ENCODE assay signal across 10 cellular contexts in the genomic region with DNA sequence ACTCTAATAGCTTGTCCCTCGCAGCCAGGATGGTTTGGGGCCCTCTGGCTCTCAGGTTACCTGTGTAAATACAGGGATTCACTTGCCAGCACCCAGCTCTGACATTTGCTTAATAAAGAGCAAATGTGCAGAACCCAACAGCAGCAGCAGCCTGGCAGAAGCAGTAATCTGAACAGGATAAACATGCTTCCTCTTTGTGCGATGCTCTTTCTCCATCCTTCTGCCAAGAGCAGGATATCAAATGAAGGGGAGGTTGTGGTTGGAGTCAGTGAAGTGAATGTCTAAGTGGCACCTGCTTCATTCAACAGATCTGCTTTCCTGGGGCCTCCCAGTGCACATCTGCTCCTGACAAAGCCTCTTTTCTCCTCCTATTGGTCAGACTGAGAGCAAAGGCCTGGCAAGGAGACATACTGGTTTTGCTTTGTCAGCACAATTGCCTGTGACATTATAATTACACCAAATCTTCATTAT.
DNase-seq lines count a peak whose midpoint lies in the region; TF ChIP-seq lines count a peak whose summit lies in the region.
"Had no signal": no experiment of that assay in that cellular context is flagged by ENCODE, and none has a peak within 500 bp of the region (broad histone marks: within the 10 kb centered on the region; RNA-seq: fewer than 3 reads in every experiment).

No MANE protein-coding gene starts in this region.

- no peak overlapping the region for H3K4me3 Mint-ChIP-seq in H9

- no CpG with 5 or more reads among the region's 2 CpGs for WGBS in H9 (ENCODE audit: extremely low coverage, insufficient read length, low lambda C conversion rate)
- 55% methylated on average over 2 of the region's 2 CpGs for WGBS in mammary epithelial cell (ENCODE audit: low coverage, missing lambda C conversion rate)

- H3K79me2 ChIP-seq in H9 (ENCODE audit: insufficient read depth, low read length), result no peaks in the 10 kb centered on the region
- H3K79me2 ChIP-seq in mammary epithelial cell (ENCODE audit: insufficient read depth, low read length), result no peaks in the 10 kb centered on the region

- no peak overlapping the region for H3K18ac ChIP-seq in H9 (ENCODE audit: insufficient read length, low read depth, low read length)

- H3K4me2 ChIP-seq in H9 (ENCODE audit: insufficient read depth, insufficient read length, low read length), result no peak overlapping the region
- H3K4me2 ChIP-seq in mammary epithelial cell (ENCODE audit: insufficient read depth, low read depth, low read length), result no peak overlapping the region

- intact Hi-C loops in mammary epithelial cell (cut with micrococcal nuclease), result no loop called here

- H3K4me3 ChIP-seq in mammary epithelial cell (replicated peaks in 1 of 3; ENCODE audit: insufficient read depth in 1 of 3, low read depth in 2 of 3, low read length in 3 of 3), result no peak overlapping the region
- H3K4me3 ChIP-seq: HAP-1 had no signal

- H3K9me3 ChIP-seq in H9 (ENCODE audit: control insufficient read depth, low read depth, low read length) (no peaks in the 10 kb centered on the region), mammary epithelial cell (replicated peaks; ENCODE audit: insufficient read depth, low read length) (no peaks in the 10 kb centered on the region)
- H3K9me3 ChIP-seq: HAP-1 had no signal

- H3K36me3 ChIP-seq in mammary epithelial cell (ENCODE audit: insufficient read depth, low read length), result no peaks in the 10 kb centered on the region
- H3K36me3 ChIP-seq: HAP-1 had no signal

- no TSS peak for BruUV-seq in mammary epithelial cell (replicated peaks; lab: Mats Ljungman, UMichigan)

- H2AK5ac ChIP-seq in H9 (ENCODE audit: insufficient read length, low read length), result no peak overlapping the region

- H3K4me1 ChIP-seq in H9 (ENCODE audit: insufficient read depth, low read length) (peaks cover 8% of the 10 kb centered on the region), mammary epithelial cell (ENCODE audit: insufficient read depth, low read length) (no peaks in the 10 kb centered on the region)
- H3K4me1 ChIP-seq: HAP-1 had no signal

- H2BK120ac ChIP-seq in H9 (ENCODE audit: low read depth, low read length, poor library complexity, severe bottlenecking), result no peak overlapping the region

- H3K23ac ChIP-seq in H9 (ENCODE audit: insufficient read length, low read depth, low read length), result no peak overlapping the region

- no peak overlapping the region for H2BK20ac ChIP-seq in H9 (ENCODE audit: low read depth, low read length, poor library complexity, severe bottlenecking)

- H3K14ac ChIP-seq in H9 (ENCODE audit: insufficient read depth, low read length), result no peak overlapping the region

- H3K4me1 Mint-ChIP-seq in H9, result peaks cover 41 to 48% of the 10 kb centered on the region in 2 experiments

- H2AFZ ChIP-seq in H9 (ENCODE audit: low read length) (no peak overlapping the region), mammary epithelial cell (ENCODE audit: low read depth, low read length) (no peak overlapping the region)

- DNase-seq in H9 (no peak), NCI-H2029 (lab: John Stamatoyannopoulos, UW) (peak; percentile 98), SK-MEL-5 (ENCODE audit: low read depth, low spot score) (peak; percentile 37), myocyte (ENCODE audit: low read depth) (peak; percentile 77), mammary epithelial cell (no peak), SKM-1 (lab: John Stamatoyannopoulos, UW; ENCODE audit: unreplicated experiment) (no peak)
- no peak for DNase-seq in stimulated activated CD4-positive, alpha-beta T cell treated with anti-CD3 and anti-CD28 coated beads, Interleukin-4, amount 100 ng/mL, for 24 hours
- no peak for DNase-seq in NK-92 treated with Interleukin-12 subunit alpha and Interleukin-12 subunit beta, amount 100 ng/mL, for 24 hours (lab: John Stamatoyannopoulos, UW)

- H3K27me3 ChIP-seq in H9 (ENCODE audit: insufficient read depth, low read length), result no peaks in the 10 kb centered on the region
- H3K27me3 ChIP-seq in mammary epithelial cell (ENCODE audit: insufficient read depth, low read length), result no peaks in the 10 kb centered on the region

- H4K20me1 ChIP-seq in H9 (ENCODE audit: control insufficient read depth, insufficient read depth, insufficient read length) (no peaks in the 10 kb centered on the region), mammary epithelial cell (ENCODE audit: insufficient read depth, low read length) (no peaks in the 10 kb centered on the region)

- TF ChIP-seq CTCF in H9 (conservative IDR thresholded peaks at IDR 0.05) (peak; percentile 19; the same call in 2 of the 3 replicates), mammary epithelial cell (conservative IDR thresholded peaks at IDR 0.05 in 1 of 2, IDR thresholded peaks at IDR 0.05 in 1 of 2; ENCODE audit: extremely low read depth in 1 of 2, insufficient read depth in 1 of 2, low read depth in 1 of 2, low read length in 2 of 2) (no peak)

- no peak overlapping the region for H4K91ac ChIP-seq in H9 (ENCODE audit: insufficient read length, low read depth, low read length)

- H4K8ac ChIP-seq in H9 (replicated peaks; ENCODE audit: insufficient read length, low read depth, low read length), result no peak overlapping the region

- no peak overlapping the region for H4K5ac ChIP-seq in H9 (ENCODE audit: insufficient read length, low read depth, low read length)

- H3K27me3 Mint-ChIP-seq in H9 (ENCODE audit: low read depth), result peaks cover 1% of the 10 kb centered on the region; the same call in 1 of the 2 replicates
- H3K27me3 Mint-ChIP-seq: progenitor cell of endocrine pancreas had no signal

- H3K27ac Mint-ChIP-seq in H9, result peak overlapping the region in 1 of 3 experiments; percentile 25; a peak in 2 of 7 replicates
- H3K27ac Mint-ChIP-seq: progenitor cell of endocrine pancreas had no signal

- CTCF ChIA-PET in mammary epithelial cell (lab: Charles Lee; ENCODE audit: low non-redundant PET), result no interaction called here

- peaks cover 6 to 14% (median 13%) of the 10 kb centered on the region in 3 experiments; a peak in 6 of 7 replicates for H3K36me3 Mint-ChIP-seq in H9 (ENCODE audit: insufficient read depth in 1 of 3, low read depth in 3 of 3)

- H3K4ac ChIP-seq in H9 (ENCODE audit: low read depth, low read length), result no peak overlapping the region

- H3K56ac ChIP-seq in H9 (ENCODE audit: insufficient read length, low read depth, low read length), result no peak overlapping the region

- in situ Hi-C loops in SK-MEL-5 (cut with HindIII; ENCODE audit: low pct_unique_long_range_greater_than_20kb, low sequenced_read_pairs) (no loop called here), mammary epithelial cell (cut with MboI; ENCODE audit: low sequenced_read_pairs in 2 of 2) (no loop called here)

- H3K79me1 ChIP-seq in H9 (ENCODE audit: insufficient read depth, low read depth, low read length, poor library complexity, severe bottlenecking), result no peaks in the 10 kb centered on the region

- no peak overlapping the region for H2BK15ac ChIP-seq in H9 (ENCODE audit: low read depth, low read length)

- H2BK12ac ChIP-seq in H9 (ENCODE audit: insufficient read length, low read depth, low read length), result no peak overlapping the region

- dilution Hi-C loops in mammary epithelial cell (cut with HindIII; ENCODE audit: low sequenced_read_pairs), result no loop called here

- H3K9ac ChIP-seq in H9 (ENCODE audit: extremely low read depth, insufficient read length, low read length) (no peak overlapping the region), mammary epithelial cell (ENCODE audit: insufficient read depth, low read length) (no peak overlapping the region)

- no peaks in the 10 kb centered on the region for H3K9me3 Mint-ChIP-seq in H9

- no peak overlapping the region for H3T11ph ChIP-seq in H9 (ENCODE audit: low read length)

- no peak overlapping the region for H2BK5ac ChIP-seq in H9 (ENCODE audit: insufficient read length, low read length)

- H3K23me2 ChIP-seq in H9 (ENCODE audit: insufficient read length, low read depth, low read length, poor library complexity, severe bottlenecking), result no peaks in the 10 kb centered on the region

- H3K27ac ChIP-seq in H9 (ENCODE audit: insufficient read length, low read depth, low read length), result no peak overlapping the region
- H3K27ac ChIP-seq in mammary epithelial cell (ENCODE audit: insufficient read depth, low read depth, low read length), result no peak overlapping the region

Comparison
In these comparisons a context has a peak if more than half of its experiments do, and no peak if none do; other contexts are left out.
1. DNase-seq: peak in NCI-H2029 (single experiment), SK-MEL-5 (single experiment) and myocyte (single experiment); none in H9 (single experiment), mammary epithelial cell (single experiment), SKM-1 (single experiment), stimulated activated CD4-positive, alpha-beta T cell treated with anti-CD3 and anti-CD28 coated beads, Interleukin-4, amount 100 ng/mL, for 24 hours (single experiment) and NK-92 treated with Interleukin-12 subunit alpha and Interleukin-12 subunit beta, amount 100 ng/mL, for 24 hours (single experiment).